ENCODE assay signal across 8 cellular contexts in genomic region chr11:70398834-70399680, GRCh38. TPM values are rescaled to one million over a fixed set of nuclear protein-coding genes. Genes with fewer than 3 reads are reported as not detected.
DNase-seq lines count a peak whose midpoint lies in the region; ATAC-seq and TF ChIP-seq lines count a peak whose summit lies in the region.

No MANE protein-coding gene starts in this region.

- H3K4me1 ChIP-seq in endodermal cell (ENCODE audit: control insufficient read depth, insufficient read depth, low read length), result no peaks in the 10 kb centered on the region

- WGBS in endodermal cell (ENCODE audit: insufficient coverage in 1 of 2, insufficient read length in 1 of 2), 2 experiments, result 2 to 3% methylated on average over 26 to 42 of the region's 42 CpGs

- H3K27me3 ChIP-seq in endodermal cell (ENCODE audit: control insufficient read depth, insufficient read depth, low read length, poor library complexity, severe bottlenecking), result no peaks in the 10 kb centered on the region

- H3K4me1 Mint-ChIP-seq in endodermal cell, result peaks cover 17% of the 10 kb centered on the region
- H3K4me1 Mint-ChIP-seq in nephron progenitor cell, result peaks cover 18% of the 10 kb centered on the region

- H3K27me3 Mint-ChIP-seq in endodermal cell (ENCODE audit: insufficient read depth), result no peaks in the 10 kb centered on the region
- peaks cover 12% of the 10 kb centered on the region for H3K27me3 Mint-ChIP-seq in nephron progenitor cell (ENCODE audit: low read depth, poor library complexity)

- ATAC-seq in GM21447 (IDR thresholded peaks at IDR 0.05; ENCODE audit: unreplicated experiment), result no peak
- no peak for ATAC-seq in HG02588 (IDR thresholded peaks at IDR 0.05; ENCODE audit: unreplicated experiment)

- no peak for TF ChIP-seq POLR2A in NB4 (IDR thresholded peaks at IDR 0.05; ENCODE audit: extremely low read depth, insufficient read length)

- peak overlapping the region; percentile 15 for H3K27ac ChIP-seq in endodermal cell (ENCODE audit: low read depth, low read length)

- H3K27ac Mint-ChIP-seq in endodermal cell (peak overlapping the region; percentile 61), nephron progenitor cell (no peak overlapping the region)

- peak; percentile 10 for DNase-seq in COLO668 (lab: John Stamatoyannopoulos, UW; ENCODE audit: unreplicated experiment)
- peak; percentile 84 for DNase-seq in NB4 (ENCODE audit: low read depth)
- DNase-seq in endodermal cell, result peak; percentile 69
- DNase-seq in nephron progenitor cell, result peak; percentile 29
- DNase-seq in HT-29 (ENCODE audit: low spot score), result no peak
- no peak for DNase-seq in amygdala (lab: John Stamatoyannopoulos, UW)

- peak overlapping the region; percentile 79 for H3K4me3 Mint-ChIP-seq in endodermal cell
- peak overlapping the region; percentile 91 for H3K4me3 Mint-ChIP-seq in nephron progenitor cell

- H3K36me3 Mint-ChIP-seq in endodermal cell (ENCODE audit: low read depth) (peaks cover 29% of the 10 kb centered on the region), nephron progenitor cell (ENCODE audit: low read depth) (peaks cover 17% of the 10 kb centered on the region)

- H3K9ac ChIP-seq in endodermal cell (ENCODE audit: extremely low read depth, low read length, poor library complexity, severe bottlenecking), result peak overlapping the region; percentile 79

- no peaks in the 10 kb centered on the region for H3K9me3 ChIP-seq in endodermal cell (ENCODE audit: control insufficient read depth, low read length)

- TF ChIP-seq CTCF in NB4 (IDR thresholded peaks at IDR 0.05; ENCODE audit: low read depth, low read length) (no peak), endodermal cell (conservative IDR thresholded peaks at IDR 0.05) (no peak), nephron progenitor cell (IDR thresholded peaks at IDR 0.05) (no peak)

- H3K4me3 ChIP-seq in NB4 (ENCODE audit: low read depth, low read length), result peak overlapping the region; percentile 52
- H3K4me3 ChIP-seq in endodermal cell (ENCODE audit: low read length), result peak overlapping the region; percentile 94

- peaks cover 36% of the 10 kb centered on the region for H3K36me3 ChIP-seq in endodermal cell (ENCODE audit: control insufficient read depth, insufficient read depth, low read length)

- H3K9me3 Mint-ChIP-seq in endodermal cell (no peaks in the 10 kb centered on the region), nephron progenitor cell (no peaks in the 10 kb centered on the region)

RNA-seq across cellular contexts. Expression of gene CTTN, which starts 0.7 kb away (rescaled TPM):
- total RNA-seq in endodermal cell, result 100 to 1,000 TPM; 282 to 283 TPM
- 150 TPM for polyA plus RNA-seq in endodermal cell (2013, experiment 1 of 2)
- polyA plus RNA-seq in endodermal cell (2013, experiment 2 of 2), result 132 TPM
- 329 and 389 TPM in 2 replicates for total RNA-seq in HT-29 (2014; rRNA removed; shearing (Covaris generic))

Comparison
In these comparisons a context has a peak if more than half of its experiments do, and no peak if none do; other contexts are left out.
1. DNase-seq: peak in COLO668 (single experiment), NB4 (single experiment), endodermal cell (single experiment) and nephron progenitor cell (single experiment); none in HT-29 (single experiment) and amygdala (0 of 56).